In genomic region chr11:78223320-78223954, GRCh38 we compare ENCODE assay signal across 13 cellular contexts. TPM values are rescaled to one million over a fixed set of nuclear protein-coding genes. Genes with fewer than 3 reads are reported as not detected.
DNase-seq lines count a peak whose midpoint lies in the region; ATAC-seq, FAIRE-seq and TF ChIP-seq lines count a peak whose summit lies in the region.
"Had no signal": no experiment of that assay in that cellular context is flagged by ENCODE, and none has a peak within 500 bp of the region (broad histone marks: within the 10 kb centered on the region; RNA-seq: fewer than 3 reads in every experiment).

No MANE protein-coding gene starts in this region.

- H3K27ac Mint-ChIP-seq in activated T-helper 1 cell treated with anti-CD3 and anti-CD28 coated beads, Interleukin-12 subunit alpha, Interleukin-12 subunit beta, Interleukin-2, Interleukin-4 antibody, amounts not matched to agents 30 ng/mL and 10 ng/mL and 1 ng/mL, durations not matched to agents 14 hours and 24 hours and 36 hours = peak overlapping the region; percentile 55
- H3K27ac Mint-ChIP-seq: T-cell had no signal

- FAIRE-seq in GM18507 (lab: Jason Lieb, UNC) = peak; percentile 60

- H3K4me3 Mint-ChIP-seq in activated T-helper 1 cell treated with anti-CD3 and anti-CD28 coated beads, Interleukin-12 subunit alpha, Interleukin-12 subunit beta, Interleukin-2, Interleukin-4 antibody, amounts not matched to agents 30 ng/mL and 10 ng/mL and 1 ng/mL, durations not matched to agents 14 hours and 24 hours and 36 hours = no peak overlapping the region
- H3K4me3 Mint-ChIP-seq: T-cell had no signal

- H3K4me1 Mint-ChIP-seq in activated T-helper 1 cell treated with anti-CD3 and anti-CD28 coated beads, Interleukin-12 subunit alpha, Interleukin-12 subunit beta, Interleukin-2, Interleukin-4 antibody, amounts not matched to agents 30 ng/mL and 10 ng/mL and 1 ng/mL, durations not matched to agents 14 hours and 24 hours and 36 hours (ENCODE audit: low read depth) = peaks cover 53% of the 10 kb centered on the region

- ATAC-seq in GM19463 (IDR thresholded peaks at IDR 0.05; ENCODE audit: unreplicated experiment) = peak; percentile 70
- peak; percentile 86 for ATAC-seq in HG02981 (IDR thresholded peaks at IDR 0.05; ENCODE audit: unreplicated experiment)
- ATAC-seq: T-cell had no signal

- H3K4me1 ChIP-seq in prostate gland (replicated peaks) = no peaks in the 10 kb centered on the region

- H3K9me3 ChIP-seq in prostate gland = no peaks in the 10 kb centered on the region

- 92% methylated on average over 9 of the region's 9 CpGs for WGBS in prostate gland

- TF ChIP-seq CTCF in prostate gland (IDR thresholded peaks at IDR 0.05) = no peak

- no peak overlapping the region for H3K27ac ChIP-seq in prostate gland

- no peak overlapping the region for H3K4me3 ChIP-seq in prostate gland

- peak; percentile 17 for DNase-seq in GM18507 (ENCODE audit: extremely low spot score, insufficient read length, low read depth)
- DNase-seq in activated T-helper 1 cell treated with anti-CD3 and anti-CD28 coated beads, Interleukin-12 subunit alpha, Interleukin-12 subunit beta, Interleukin-2, Interleukin-4 antibody, amounts not matched to agents 30 ng/mL and 10 ng/mL and 1 ng/mL, durations not matched to agents 14 hours and 24 hours and 36 hours (ENCODE audit: low spot score) = no peak
- no peak for DNase-seq in NCI-H1436 treated with DMSO at 0.1 percent for 48 hours (lab: John Stamatoyannopoulos, UW)
- no peak for DNase-seq in prostate gland (ENCODE audit: low spot score)
- no peak for DNase-seq in D341Med (ENCODE audit: low spot score)
- DNase-seq in ecto neural progenitor cell (ENCODE audit: low spot score) = no peak
- DNase-seq: activated effector memory CD4-positive, alpha-beta T cell treated with anti-CD3 and anti-CD28 coated beads, Interleukin-2, amount 50 U/mL, for 16 hours; dermis blood vessel endothelial cell; NCI-H226 had no signal

- no peak for TF ChIP-seq POLR2A in prostate gland (IDR thresholded peaks at IDR 0.05)

- H3K9me3 Mint-ChIP-seq in activated T-helper 1 cell treated with anti-CD3 and anti-CD28 coated beads, Interleukin-12 subunit alpha, Interleukin-12 subunit beta, Interleukin-2, Interleukin-4 antibody, amounts not matched to agents 30 ng/mL and 10 ng/mL and 1 ng/mL, durations not matched to agents 14 hours and 24 hours and 36 hours = no peaks in the 10 kb centered on the region
- H3K9me3 Mint-ChIP-seq: T-cell had no signal

- H3K36me3 Mint-ChIP-seq in activated T-helper 1 cell treated with anti-CD3 and anti-CD28 coated beads, Interleukin-12 subunit alpha, Interleukin-12 subunit beta, Interleukin-2, Interleukin-4 antibody, amounts not matched to agents 30 ng/mL and 10 ng/mL and 1 ng/mL, durations not matched to agents 14 hours and 24 hours and 36 hours (ENCODE audit: low read depth) = peaks cover 44% of the 10 kb centered on the region

- H3K36me3 ChIP-seq in prostate gland = no peaks in the 10 kb centered on the region

- intact Hi-C loops in activated T-helper 1 cell treated with anti-CD3 and anti-CD28 coated beads, Interleukin-12 subunit alpha, Interleukin-12 subunit beta, Interleukin-2, Interleukin-4 antibody, amounts not matched to agents 30 ng/mL and 10 ng/mL and 1 ng/mL, durations not matched to agents 14 hours and 24 hours and 36 hours (cut with micrococcal nuclease) = no loop called here
- intact Hi-C loops in prostate gland (cut with DNase I) = no loop called here

- no peaks in the 10 kb centered on the region for H3K27me3 ChIP-seq in prostate gland (replicated peaks; ENCODE audit: insufficient read depth)
- H3K27me3 ChIP-seq: neutrophil had no signal

- H3K27me3 Mint-ChIP-seq in activated T-helper 1 cell treated with anti-CD3 and anti-CD28 coated beads, Interleukin-12 subunit alpha, Interleukin-12 subunit beta, Interleukin-2, Interleukin-4 antibody, amounts not matched to agents 30 ng/mL and 10 ng/mL and 1 ng/mL, durations not matched to agents 14 hours and 24 hours and 36 hours (ENCODE audit: insufficient read depth) = no peaks in the 10 kb centered on the region
- H3K27me3 Mint-ChIP-seq: T-cell had no signal

RNA-seq across cellular contexts. Expression of gene USP35, which starts 34.7 kb away (rescaled TPM):
- 11.8 and 14.0 TPM in 2 replicates for total RNA-seq in activated T-helper 1 cell treated with anti-CD3 and anti-CD28 coated beads, Interleukin-12 subunit alpha, Interleukin-12 subunit beta, Interleukin-2, Interleukin-4 antibody, amounts not matched to agents 30 ng/mL and 10 ng/mL and 1 ng/mL, durations not matched to agents 14 hours and 24 hours and 36 hours
- total RNA-seq in prostate gland = 10 to 100 TPM in 1 of 2 donors, 1 to 10 TPM in 1; 3.4 to 13.6 TPM

RNA-seq across cellular contexts. Expression of gene KCTD21, which starts 35.0 kb away (rescaled TPM):
- 10.7 and 12.0 TPM in 2 replicates for total RNA-seq in activated T-helper 1 cell treated with anti-CD3 and anti-CD28 coated beads, Interleukin-12 subunit alpha, Interleukin-12 subunit beta, Interleukin-2, Interleukin-4 antibody, amounts not matched to agents 30 ng/mL and 10 ng/mL and 1 ng/mL, durations not matched to agents 14 hours and 24 hours and 36 hours
- 10 to 100 TPM in 1 of 2 donors, 1 to 10 TPM in 1; 7.3 to 12.2 TPM for total RNA-seq in prostate gland
